9 cellular contexts compared by ENCODE assay signal in the genomic region with DNA sequence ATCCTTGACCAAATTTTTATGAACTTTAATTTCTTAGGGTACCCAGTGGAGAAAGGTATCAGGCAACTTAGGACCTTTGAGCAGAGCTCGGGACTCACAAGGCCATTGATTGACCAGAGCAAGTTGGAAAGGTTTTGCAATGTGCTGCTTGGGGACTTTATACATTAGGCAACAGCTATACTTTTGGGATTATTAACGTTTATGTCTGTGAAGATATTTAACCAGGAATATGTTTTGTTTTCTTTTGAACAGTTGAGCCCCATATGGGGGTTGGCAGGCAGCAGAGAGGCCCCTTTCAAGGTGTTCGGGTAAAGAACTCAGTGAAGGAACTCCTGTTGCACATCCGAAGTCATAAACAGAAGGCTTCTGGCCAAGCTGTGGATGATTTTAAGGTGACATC. TPM values are rescaled to one million over a fixed set of nuclear protein-coding genes. Genes with fewer than 3 reads are reported as not detected.
DNase-seq lines count a peak whose midpoint lies in the region; ATAC-seq and TF ChIP-seq lines count a peak whose summit lies in the region.
"Had no signal": no experiment of that assay in that cellular context is flagged by ENCODE, and none has a peak within 500 bp of the region (broad histone marks: within the 10 kb centered on the region; RNA-seq: fewer than 3 reads in every experiment).

No MANE protein-coding gene starts in this region.

- H3K4me1 Mint-ChIP-seq in T-cell, result peaks cover 64 to 70% (median 68%) of the 10 kb centered on the region in 3 donors

- CTCF ChIA-PET in T-cell (lab: Charles Lee), result interaction anchor here (0.5 to 2.0 kb wide), 8 partner anchors 12 to 373 kb away, joined by 3 to 8 read pairs (median 4); no protein-coding TSS in a partner anchor

- peaks cover 6% of the 10 kb centered on the region in 2 donors for H3K4me1 ChIP-seq in gastrocnemius medialis

- ATAC-seq in T-cell (replicated peaks in 1 of 4), result no peak
- ATAC-seq in gastrocnemius medialis, result no peak
- ATAC-seq in GM19023 (IDR thresholded peaks at IDR 0.05; ENCODE audit: unreplicated experiment), result no peak

- peak overlapping the region; percentile 98 to 100 (median 99) for H3K4me3 Mint-ChIP-seq in T-cell

- H3K9me3 Mint-ChIP-seq in T-cell, result no peaks in the 10 kb centered on the region

- peak overlapping the region; percentile 91 for H3K4me3 ChIP-seq in GM12865 (ENCODE audit: low read depth, low read length)
- peak overlapping the region; percentile 73 to 89 (median 85) for H3K4me3 ChIP-seq in gastrocnemius medialis

- POLR2A ChIA-PET in T-cell (lab: Charles Lee), result interaction anchor here (0.5 to 2.5 kb wide), 19 partner anchors 8 to 377 kb away, joined by 3 to 20 read pairs (median 5); no protein-coding TSS in a partner anchor

- peaks cover 59% of the 10 kb centered on the region for H3K36me3 Mint-ChIP-seq in T-cell

- no peak for DNase-seq in GM12865 (ENCODE audit: low read depth)
- no peak for DNase-seq in T-cell
- DNase-seq in fibroblast of peridontal ligament (ENCODE audit: extremely low read depth), result peak; percentile 44
- no peak for DNase-seq in gastrocnemius medialis
- no peak for DNase-seq in GM20000 (ENCODE audit: low spot score)
- no peak for DNase-seq in MV-4-11 (lab: John Stamatoyannopoulos, UW)
- no peak for DNase-seq in HK-2 (ENCODE audit: unreplicated experiment)
- DNase-seq: NCI-H2029 treated with DMSO at 0.1 percent for 48 hours had no signal

- no peak for TF ChIP-seq POLR2A in gastrocnemius medialis (IDR thresholded peaks at IDR 0.05)

- no peak for TF ChIP-seq CTCF in GM12865 (IDR thresholded peaks at IDR 0.05; ENCODE audit: insufficient read depth, low read depth, low read length, missing control alignments)
- no peak for TF ChIP-seq CTCF in gastrocnemius medialis (IDR thresholded peaks at IDR 0.05 in 4 of 5, conservative IDR thresholded peaks at IDR 0.05 in 1 of 5)
- no peak for TF ChIP-seq CTCF in GM20000 (IDR thresholded peaks at IDR 0.05; ENCODE audit: extremely low read depth, missing control alignments)

- peak overlapping the region; percentile 99 to 100 for H3K27ac Mint-ChIP-seq in T-cell

- H3K36me3 ChIP-seq in gastrocnemius medialis, result peaks cover 9 to 52% of the 10 kb centered on the region in 2 donors

- H3K9me3 ChIP-seq in gastrocnemius medialis, result no peaks in the 10 kb centered on the region

- H3K27me3 Mint-ChIP-seq in T-cell, result no peaks in the 10 kb centered on the region

- in situ Hi-C loops in gastrocnemius medialis (cut with MboI; ENCODE audit: low sequenced_read_pairs in 4 of 4), result no loop called here

- peak overlapping the region in 3 of 4 donors; percentile 36 to 96 (median 83) for H3K27ac ChIP-seq in gastrocnemius medialis

- H3K27me3 ChIP-seq in gastrocnemius medialis, result no peaks in the 10 kb centered on the region

- intact Hi-C loops in gastrocnemius medialis (cut with DNase I; ENCODE audit: low total_unique reads), result loop anchor here (2.0 kb wide), 1 partner anchor 279 kb away; no protein-coding TSS in a partner anchor

RNA-seq across cellular contexts. Expression of a gene that starts 2.5 kb away (rescaled TPM):
- total RNA-seq in T-cell, result 100 to 1,000 TPM; 130 to 720 (median 132) TPM
- total RNA-seq in gastrocnemius medialis, result 10 to 100 TPM in 3 of 4 donors, 1 to 10 TPM in 1; 9.2 to 25.9 (median 20.6) TPM

Comparison
In these comparisons a context has a peak if more than half of its experiments do, and no peak if none do; other contexts are left out.
1. RNA of a gene that starts 2.5 kb away (total RNA-seq): 130 to 720 TPM in T-cell; 9.2 to 25.9 TPM in gastrocnemius medialis; every median in the first group is over 4 times any median in the second.